8 cellular contexts compared by ENCODE assay signal in the genomic region with DNA sequence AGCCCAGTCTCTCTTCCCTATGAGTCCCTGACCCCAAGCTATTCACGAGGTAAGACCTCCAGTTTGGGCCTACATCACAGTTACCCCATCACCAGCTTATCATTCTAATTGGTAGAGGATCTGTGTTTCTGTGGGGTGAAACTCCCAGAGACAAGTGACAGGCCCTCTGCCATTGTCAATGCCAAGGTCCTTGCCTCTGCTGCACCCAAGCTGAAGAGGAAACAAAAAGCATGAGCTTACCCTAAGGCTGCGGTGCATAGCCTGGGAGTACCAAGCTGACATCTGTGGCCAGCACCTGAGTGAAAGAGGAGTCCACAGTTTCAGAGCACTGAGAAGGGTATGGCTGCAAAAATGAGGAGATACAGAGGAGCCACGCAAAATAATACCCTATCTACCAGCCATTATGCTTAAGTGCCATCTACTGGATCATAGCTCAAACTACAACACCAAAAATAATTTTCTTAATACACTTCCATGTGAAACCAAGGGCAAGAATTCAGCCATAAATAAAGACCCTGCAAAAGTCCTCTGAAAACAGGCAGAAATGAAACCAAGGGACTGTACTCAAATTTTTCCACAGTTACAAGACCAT.
A peak's percentile ranks its signal among the peaks of the same experiment; 100 is the strongest.
DNase-seq lines count a peak whose midpoint lies in the region; ATAC-seq and TF ChIP-seq lines count a peak whose summit lies in the region.

No MANE protein-coding gene starts in this region.

- TF ChIP-seq CTCF in Caco-2 (IDR thresholded peaks at IDR 0.05; ENCODE audit: insufficient read depth in 1 of 2, low read depth in 1 of 2, low read length in 1 of 2, severe bottlenecking in 1 of 2, unreplicated experiment in 1 of 2) (peak; percentile 43 to 45), heart right ventricle (IDR thresholded peaks at IDR 0.05) (peak; percentile 24 to 64 (median 50))

- H3K4me1 Mint-ChIP-seq in Caco-2 (ENCODE audit: low read depth, unreplicated experiment), result no peaks in the 10 kb centered on the region

- no peak overlapping the region for H3K27ac Mint-ChIP-seq in Caco-2 (ENCODE audit: unreplicated experiment)

- H3K9me3 Mint-ChIP-seq in Caco-2 (ENCODE audit: unreplicated experiment), result peaks cover 46% of the 10 kb centered on the region

- DNase-seq in Caco-2 (no peak), HEK293T (ENCODE audit: extremely low spot score) (peak; percentile 12), NCI-H748 (lab: John Stamatoyannopoulos, UW; ENCODE audit: unreplicated experiment) (peak; percentile 44), heart right ventricle (no peak), mucosa of gallbladder (ENCODE audit: low spot score) (no peak), HK-2 (ENCODE audit: unreplicated experiment) (no peak), amniotic stem cell (lab: John Stamatoyannopoulos, UW) (no peak)

- no peaks in the 10 kb centered on the region for H3K4me1 ChIP-seq in Caco-2
- no peaks in the 10 kb centered on the region for H3K4me1 ChIP-seq in heart right ventricle

- H3K27me3 Mint-ChIP-seq in Caco-2 (ENCODE audit: insufficient read depth, unreplicated experiment), result no peaks in the 10 kb centered on the region

- intact Hi-C loops in Caco-2 (cut with micrococcal nuclease; ENCODE audit: unreplicated experiment) (loop anchor here (1.0 kb wide), 2 partner anchors 197 to 259 kb away; no protein-coding TSS in a partner anchor), heart right ventricle (cut with DNase I) (loop anchor here in 6 of 10 donors (2.0 to 10.0 kb wide), 5 partner anchors 198 to 1486 kb away; no protein-coding TSS in a partner anchor)

- H3K36me3 Mint-ChIP-seq in Caco-2 (ENCODE audit: insufficient read depth, unreplicated experiment), result no peaks in the 10 kb centered on the region

- H3K27me3 ChIP-seq in Caco-2 (replicated peaks; ENCODE audit: control insufficient read depth, insufficient read depth, low read length), result no peaks in the 10 kb centered on the region
- no peaks in the 10 kb centered on the region for H3K27me3 ChIP-seq in heart right ventricle

- POLR2A ChIA-PET in Caco-2 (lab: Charles Lee) (no interaction called here), HEK293T (lab: Yijun Ruan, JAX) (no interaction called here)

- ATAC-seq in heart right ventricle, result peak in 4 of 8 donors; percentile 30 to 52 (median 40)
- no peak for ATAC-seq in HG03439 (IDR thresholded peaks at IDR 0.05; ENCODE audit: unreplicated experiment)

- H3K36me3 ChIP-seq in Caco-2 (ENCODE audit: control insufficient read depth, insufficient read depth, low read length), result no peaks in the 10 kb centered on the region
- H3K36me3 ChIP-seq in heart right ventricle, result no peaks in the 10 kb centered on the region

- WGBS in heart right ventricle, 2 donors, result 39 to 41% methylated on average over 3 of the region's 3 CpGs

- no peaks in the 10 kb centered on the region for H3K9me3 ChIP-seq in Caco-2
- peaks cover 0 to 38% (median under 1%) of the 10 kb centered on the region in 11 donors for H3K9me3 ChIP-seq in heart right ventricle

- H3K4me3 Mint-ChIP-seq in Caco-2 (ENCODE audit: unreplicated experiment), result no peak overlapping the region

- no peak overlapping the region for H3K27ac ChIP-seq in heart right ventricle

- CTCF ChIA-PET in Caco-2 (lab: Charles Lee) (interaction anchor here (1.0 kb wide), 1 partner anchor 15 kb away, joined by 3 read pairs; no protein-coding TSS in a partner anchor), HEK293T (lab: Yijun Ruan, JAX) (no interaction called here)

- H3K4me3 ChIP-seq in Caco-2 (ENCODE audit: low read depth, low read length) (no peak overlapping the region), heart right ventricle (no peak overlapping the region)

- BruUV-seq in Caco-2 (replicated peaks; lab: Mats Ljungman, UMichigan), result no TSS peak

TF ChIP-seq in HEK293T, 16 proteins besides CTCF, POLR2A, EP300 and RAD21:
- TF ChIP-seq LEF1 (IDR thresholded peaks at IDR 0.05; ENCODE audit: borderline replicate concordance) (no peak), ZNF384 (IDR thresholded peaks at IDR 0.05) (no peak), SP1 (IDR thresholded peaks at IDR 0.05) (no peak), ELF4 (IDR thresholded peaks at IDR 0.05) (no peak), SUZ12 (IDR thresholded peaks at IDR 0.05) (no peak), ARNT (IDR thresholded peaks at IDR 0.05) (no peak), L3MBTL2 (conservative IDR thresholded peaks at IDR 0.05) (no peak)

Comparison
In these comparisons a context has a peak if more than half of its experiments do, and no peak if none do; other contexts are left out.
1. DNase-seq: peak in HEK293T (single experiment) and NCI-H748 (single experiment); none in Caco-2 (0 of 2), heart right ventricle (0 of 2), mucosa of gallbladder (single experiment), HK-2 (single experiment) and amniotic stem cell (single experiment).